In the genomic region with DNA sequence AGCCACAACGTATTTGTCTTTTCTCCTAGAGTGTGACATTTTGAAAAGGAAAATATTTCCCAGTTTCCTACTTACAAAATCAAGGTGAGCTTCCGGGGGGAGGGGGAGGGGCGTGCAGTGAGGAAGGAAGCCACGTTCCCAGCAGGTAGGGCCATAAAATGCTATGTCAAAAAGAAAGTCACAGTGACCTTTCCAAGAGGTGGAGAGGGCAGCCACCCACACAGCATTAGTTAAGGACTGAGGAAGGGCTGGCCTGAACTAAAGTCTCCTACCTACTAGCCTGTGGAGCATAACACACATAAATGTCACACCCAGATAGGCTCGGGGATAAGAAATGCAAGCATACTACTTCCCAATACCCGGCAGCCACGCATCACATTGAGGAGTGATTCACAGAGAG, we compare ENCODE assay signal across 26 cellular contexts.
DNase-seq lines count a peak whose midpoint lies in the region; FAIRE-seq and TF ChIP-seq lines count a peak whose summit lies in the region.
"Had no signal": no experiment of that assay in that cellular context is flagged by ENCODE, and none has a peak within 500 bp of the region (broad histone marks: within the 10 kb centered on the region; RNA-seq: fewer than 3 reads in every experiment).

No MANE protein-coding gene starts in this region.

- H3K4me2 ChIP-seq in neuronal stem cell (ENCODE audit: insufficient read depth, low read length, poor library complexity, severe bottlenecking) = no peak overlapping the region
- H3K4me2 ChIP-seq: A549, PC-9 had no signal

- H3K79me1 ChIP-seq in neuronal stem cell (ENCODE audit: low read depth, low read length) = no peaks in the 10 kb centered on the region

- H4K8ac ChIP-seq in neuronal stem cell (ENCODE audit: low read depth, low read length) = no peak overlapping the region

- H3K36me3 ChIP-seq in neuronal stem cell (replicated peaks in 1 of 2; ENCODE audit: control insufficient read depth in 2 of 2, insufficient read depth in 2 of 2, low read length in 2 of 2) = peaks cover 0 to 25% of the 10 kb centered on the region in 2 donors
- peaks cover 0 to 10% (median 0%) of the 10 kb centered on the region in 3 donors for H3K36me3 ChIP-seq in tibial nerve
- H3K36me3 ChIP-seq in SJCRH30 = no peaks in the 10 kb centered on the region

- H3K9me3 ChIP-seq in neuronal stem cell (replicated peaks in 1 of 2; ENCODE audit: control insufficient read depth in 2 of 2, insufficient read depth in 1 of 2, low read depth in 1 of 2, low read length in 2 of 2) (no peaks in the 10 kb centered on the region), tibial nerve (no peaks in the 10 kb centered on the region), SJCRH30 (replicated peaks) (no peaks in the 10 kb centered on the region)
- H3K9me3 ChIP-seq: A549, Caco-2, SJSA1 had no signal

- no peak overlapping the region for H3K23ac ChIP-seq in neuronal stem cell (ENCODE audit: low read depth, low read length, poor library complexity)

- no peak overlapping the region for H3K4ac ChIP-seq in neuronal stem cell (ENCODE audit: low read length)

- no peak for TF ChIP-seq CTCF in tibial nerve (IDR thresholded peaks at IDR 0.05)

- H2AFZ ChIP-seq in neuronal stem cell (ENCODE audit: low read length) = no peak overlapping the region
- H2AFZ ChIP-seq: PC-9 had no signal

- H3K18ac ChIP-seq in neuronal stem cell (ENCODE audit: low read length) = peak overlapping the region; percentile 40

- no peak overlapping the region for H2BK15ac ChIP-seq in neuronal stem cell (ENCODE audit: low read length)

- no peak for TF ChIP-seq POLR2A in tibial nerve (IDR thresholded peaks at IDR 0.05)

- H3K9ac ChIP-seq in neuronal stem cell (ENCODE audit: low read depth, low read length, poor library complexity) = no peak overlapping the region

- peak; percentile 46 for FAIRE-seq in HTR-8/SVneo (lab: Jason Lieb, UNC)
- FAIRE-seq: A549, GM12891 had no signal

- H3K27me3 ChIP-seq in neuronal stem cell (ENCODE audit: control insufficient read depth in 3 of 3, insufficient read depth in 3 of 3, low read depth in 1 of 3, low read length in 3 of 3) = no peaks in the 10 kb centered on the region
- H3K27me3 ChIP-seq in tibial nerve = no peaks in the 10 kb centered on the region
- no peaks in the 10 kb centered on the region for H3K27me3 ChIP-seq in SJCRH30
- H3K27me3 ChIP-seq: SJSA1 had no signal

- H3K14ac ChIP-seq in neuronal stem cell (ENCODE audit: low read length) = no peak overlapping the region

- H2BK5ac ChIP-seq in neuronal stem cell (ENCODE audit: low read length) = no peak overlapping the region

- H3K4me3 ChIP-seq in neuronal stem cell (ENCODE audit: low read length in 2 of 2) = no peak overlapping the region
- no peak overlapping the region for H3K4me3 ChIP-seq in tibial nerve
- H3K4me3 ChIP-seq in SJCRH30 = no peak overlapping the region
- H3K4me3 ChIP-seq: A549, PC-9, SJSA1 had no signal

- H2BK12ac ChIP-seq in neuronal stem cell (ENCODE audit: low read length) = no peak overlapping the region

- H3K4me1 ChIP-seq in neuronal stem cell (ENCODE audit: control insufficient read depth in 2 of 2, insufficient read depth in 1 of 2, low read depth in 1 of 2, low read length in 2 of 2) (peaks cover 5 to 8% of the 10 kb centered on the region in 2 donors), tibial nerve (no peaks in the 10 kb centered on the region), SJCRH30 (no peaks in the 10 kb centered on the region)
- H3K4me1 ChIP-seq: SJSA1 had no signal

- H4K91ac ChIP-seq in neuronal stem cell (ENCODE audit: low read depth, low read length, poor library complexity) = no peak overlapping the region

- DNase-seq in HTR-8/SVneo (ENCODE audit: insufficient read length, low spot score) (no peak), iPS-NIHi7 (ENCODE audit: extremely low spot score) (peak; percentile 28), neuronal stem cell (ENCODE audit: low spot score) (no peak), OCI-M2 (lab: John Stamatoyannopoulos, UW; ENCODE audit: unreplicated experiment) (no peak), tibial nerve (ENCODE audit: low spot score in 2 of 2) (no peak), SJCRH30 (no peak)
- no peak for DNase-seq in activated naive CD4-positive, alpha-beta T cell treated with anti-CD3 and anti-CD28 coated beads, Interleukin-2, amount 50 U/mL, for 16 hours
- DNase-seq: Caco-2; CD8-positive, alpha-beta T cell; DMS 273 treated with DMSO at 0.1 percent for 48 hours; DMS79; EL; GF-D8; KBM-7; MV-4-11; NCI-H1105; NCI-H2029; NCI-H446 treated with DMSO at 0.1 percent for 48 hours; NCI-H526; NCI-H82; NK-92 treated with Interleukin-12 subunit alpha and Interleukin-12 subunit beta, amount 100 ng/mL, for 24 hours; PC-9 had no signal

- WGBS in neuronal stem cell (ENCODE audit: extremely low coverage in 2 of 2, insufficient read length in 2 of 2, insufficient replicate concordance in 1 of 2), 2 donors = no CpG with 5 or more reads among the region's 7 CpGs
- WGBS in tibial nerve, 2 donors = 79 to 83% methylated on average over 7 of the region's 7 CpGs

- TF ChIP-seq EP300 in tibial nerve (IDR thresholded peaks at IDR 0.05) = no peak

- no peak overlapping the region for H2BK120ac ChIP-seq in neuronal stem cell (ENCODE audit: low read depth, low read length)

- no peak overlapping the region for H2AK5ac ChIP-seq in neuronal stem cell (ENCODE audit: low read depth, low read length)

- H3K27ac ChIP-seq in neuronal stem cell (replicated peaks; ENCODE audit: low read length) (no peak overlapping the region), tibial nerve (no peak overlapping the region), SJCRH30 (no peak overlapping the region)
- H3K27ac ChIP-seq: A549, C4-2B, PC-9, SJSA1 had no signal
